ENCODE assay signal across 9 cellular contexts in the genomic region with DNA sequence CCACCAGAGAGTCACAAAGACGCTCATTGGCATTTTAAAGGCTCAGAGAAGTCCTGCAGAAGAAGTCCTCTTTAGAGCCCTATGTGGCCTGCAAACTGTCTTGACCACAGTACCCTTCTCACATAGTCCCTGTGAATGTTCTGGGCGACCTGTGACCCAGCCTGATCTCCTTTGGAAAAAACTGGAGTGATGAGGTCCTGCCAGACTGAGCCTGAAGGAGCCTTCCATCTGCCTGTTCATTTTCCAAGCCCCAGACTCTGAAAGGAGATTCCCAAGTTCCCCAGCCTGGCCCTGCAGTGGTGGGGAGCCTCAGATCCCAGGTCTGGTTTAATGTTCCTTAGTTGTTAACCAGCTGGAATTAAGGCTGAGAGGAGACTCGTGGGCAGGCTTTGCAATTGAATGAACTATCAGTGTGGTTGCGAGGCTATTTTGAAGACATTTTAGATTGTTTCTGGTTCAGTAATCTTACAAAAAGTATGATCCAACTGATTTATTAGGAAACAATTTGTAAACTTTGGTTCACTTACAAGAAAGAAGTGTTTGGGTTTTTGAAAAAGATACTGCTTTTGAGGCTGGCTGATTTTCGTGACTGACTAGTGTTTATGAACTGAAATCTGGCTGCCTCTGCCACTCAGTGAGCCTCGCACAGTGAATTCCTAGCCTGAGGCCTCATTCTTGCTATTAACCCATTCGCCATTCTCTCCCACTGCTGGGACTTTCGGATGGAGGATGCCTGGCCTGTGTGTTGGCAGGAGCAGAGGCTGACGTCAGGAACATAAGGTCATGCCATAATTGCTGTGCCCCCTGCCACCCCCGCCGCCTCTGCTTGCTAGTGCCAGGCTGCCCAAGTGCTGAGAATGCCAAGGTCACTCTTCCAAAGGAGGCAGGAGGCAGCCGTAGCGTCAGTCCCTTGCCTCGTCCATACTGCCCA.
DNase-seq lines count a peak whose midpoint lies in the region; ATAC-seq and TF ChIP-seq lines count a peak whose summit lies in the region.
"Had no signal": no experiment of that assay in that cellular context is flagged by ENCODE, and none has a peak within 500 bp of the region (broad histone marks: within the 10 kb centered on the region; RNA-seq: fewer than 3 reads in every experiment).

No MANE protein-coding gene starts in this region.

- intact Hi-C loops in left cardiac atrium (cut with DNase I) (no loop called here), sigmoid colon (cut with DNase I) (loop anchor here (10.0 kb wide), 1 partner anchor 193 kb away; no protein-coding TSS in a partner anchor)

- peak overlapping the region; percentile 69 to 82 (median 73) for H3K27ac ChIP-seq in sigmoid colon

- in situ Hi-C loops in astrocyte of the cerebellum (cut with HindIII; ENCODE audit: low sequenced_read_pairs) = no loop called here

- peak in 1 of 4 donors; percentile 12 for TF ChIP-seq EP300 in sigmoid colon (IDR thresholded peaks at IDR 0.05)

- DNase-seq in Daoy (ENCODE audit: low read depth) = peak; percentile 77
- peak; percentile 73 for DNase-seq in astrocyte of the cerebellum (ENCODE audit: low read depth)
- peak; percentile 68 for DNase-seq in left cardiac atrium
- DNase-seq in sigmoid colon = peak; percentile 73
- no peak for DNase-seq in activated naive CD4-positive, alpha-beta T cell treated with Interleukin-2 at 50 U/mL for 16 hours
- no peak for DNase-seq in D341Med (ENCODE audit: low spot score)
- DNase-seq: stimulated activated CD4-positive, alpha-beta T cell treated with anti-CD3 and anti-CD28 coated beads, Interleukin-4, amount 100 ng/mL, for 4 hours had no signal

- TF ChIP-seq POLR2A in sigmoid colon (IDR thresholded peaks at IDR 0.05) = no peak

- H3K36me3 ChIP-seq in sigmoid colon = no peaks in the 10 kb centered on the region

- TF ChIP-seq CTCF in astrocyte of the cerebellum (IDR thresholded peaks at IDR 0.05; ENCODE audit: low read depth, low read length, missing control alignments) = no peak
- no peak for TF ChIP-seq CTCF in sigmoid colon (IDR thresholded peaks at IDR 0.05)

- H3K4me1 ChIP-seq in sigmoid colon = peaks cover 0 to 89% (median 84%) of the 10 kb centered on the region in 4 donors

- peak; percentile 45 to 75 for ATAC-seq in left cardiac atrium
- no peak for ATAC-seq in HG03175 (IDR thresholded peaks at IDR 0.05; ENCODE audit: unreplicated experiment)
- ATAC-seq in HG03469 (IDR thresholded peaks at IDR 0.05; ENCODE audit: unreplicated experiment) = no peak

- no peak overlapping the region for H3K4me3 ChIP-seq in astrocyte of the cerebellum (ENCODE audit: low read depth, low read length)
- H3K4me3 ChIP-seq in sigmoid colon = no peak overlapping the region

- WGBS in sigmoid colon, 2 donors = 78 to 80% methylated on average over 14 of the region's 14 CpGs

- H3K27me3 ChIP-seq in sigmoid colon = no peaks in the 10 kb centered on the region

- H3K9me3 ChIP-seq in sigmoid colon = no peaks in the 10 kb centered on the region

Comparison
In these comparisons a context has a peak if more than half of its experiments do, and no peak if none do; other contexts are left out.
1. DNase-seq: peak in Daoy (single experiment), astrocyte of the cerebellum (single experiment), left cardiac atrium (single experiment) and sigmoid colon (single experiment); none in activated naive CD4-positive, alpha-beta T cell treated with Interleukin-2 at 50 U/mL for 16 hours (single experiment) and D341Med (single experiment).
2. ATAC-seq: peak in left cardiac atrium (2 of 2); none in HG03175 (single experiment) and HG03469 (single experiment).